7 cellular contexts compared by ENCODE assay signal in the genomic region with DNA sequence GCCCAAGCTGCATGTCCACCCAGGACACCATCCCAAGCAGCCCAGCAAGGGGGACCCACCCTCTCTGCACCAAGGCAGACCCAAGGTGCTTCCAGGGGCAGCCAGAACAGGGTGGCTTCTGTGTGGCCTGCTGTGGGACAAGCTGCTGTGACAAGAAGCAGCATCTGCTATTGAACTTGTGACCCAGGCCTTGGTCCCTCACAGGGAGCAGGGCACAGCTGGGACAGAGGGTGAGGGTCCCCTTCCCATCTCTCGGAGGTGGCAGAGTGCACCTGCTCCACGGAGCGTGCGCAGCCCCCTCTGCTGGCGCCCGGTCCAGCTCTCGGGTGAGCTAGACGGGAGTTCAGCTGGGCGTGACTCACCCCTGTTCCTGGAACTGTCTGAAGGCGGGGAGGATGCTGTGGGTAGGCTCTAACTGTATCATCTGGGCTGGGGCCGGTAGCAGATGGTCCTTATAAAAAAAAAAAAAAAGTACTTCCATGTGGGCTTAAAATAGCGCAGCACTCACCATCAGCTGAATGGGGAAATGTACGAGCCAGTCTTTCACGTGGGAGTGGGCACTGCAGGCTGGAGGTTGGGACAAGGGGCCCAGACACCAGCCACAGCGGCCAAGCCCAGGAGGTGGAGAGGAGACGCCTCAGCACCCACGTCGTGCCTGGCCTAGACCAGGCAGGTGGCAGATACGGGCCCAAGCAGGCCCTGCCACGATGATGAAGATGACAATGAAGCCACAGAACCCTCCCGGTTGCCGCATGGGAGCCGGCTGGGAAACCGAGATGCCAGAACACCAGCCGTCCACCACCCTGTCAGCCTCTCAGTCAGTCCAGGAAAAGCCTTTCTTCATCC.
DNase-seq lines count a peak whose midpoint lies in the region; ATAC-seq and TF ChIP-seq lines count a peak whose summit lies in the region.

No MANE protein-coding gene starts in this region.

- no peak for TF ChIP-seq POLR2A in stomach (IDR thresholded peaks at IDR 0.05)

- H3K14ac ChIP-seq in neuronal stem cell (ENCODE audit: low read length) = peak overlapping the region; percentile 44

- peak in 1 of 7 experiments; percentile 12 for TF ChIP-seq CTCF in stomach (IDR thresholded peaks at IDR 0.05)

- H3K36me3 ChIP-seq in neuronal stem cell (replicated peaks in 1 of 2; ENCODE audit: control insufficient read depth in 2 of 2, insufficient read depth in 2 of 2, low read length in 2 of 2) (no peaks in the 10 kb centered on the region), stomach (no peaks in the 10 kb centered on the region)

- intact Hi-C loops in stomach (cut with DNase I; ENCODE audit: low total_unique reads) = no loop called here

- peak overlapping the region; percentile 84 to 87 for H3K4me3 Mint-ChIP-seq in effector memory CD8-positive, alpha-beta T cell

- H2BK5ac ChIP-seq in neuronal stem cell (ENCODE audit: low read length) = peak overlapping the region; percentile 79

- H2BK120ac ChIP-seq in neuronal stem cell (ENCODE audit: low read depth, low read length) = no peak overlapping the region

- no peak overlapping the region for H4K8ac ChIP-seq in neuronal stem cell (ENCODE audit: low read depth, low read length)

- peak overlapping the region; percentile 94 for H3K18ac ChIP-seq in neuronal stem cell (ENCODE audit: low read length)

- H3K36me3 Mint-ChIP-seq in effector memory CD8-positive, alpha-beta T cell (ENCODE audit: insufficient read depth) = peaks cover 17% of the 10 kb centered on the region

- ATAC-seq in GM18511 (IDR thresholded peaks at IDR 0.05; ENCODE audit: unreplicated experiment) (peak; percentile 57), HG02763 (IDR thresholded peaks at IDR 0.05; ENCODE audit: unreplicated experiment) (peak; percentile 44)
- ATAC-seq in effector memory CD8-positive, alpha-beta T cell (replicated peaks) = peak; percentile 81

- no peak overlapping the region for H3K4me3 ChIP-seq in neuronal stem cell (ENCODE audit: low read length in 2 of 2)
- H3K4me3 ChIP-seq in stomach = no peak overlapping the region

- H3K9me3 ChIP-seq in neuronal stem cell (replicated peaks in 1 of 2; ENCODE audit: control insufficient read depth in 2 of 2, insufficient read depth in 1 of 2, low read depth in 1 of 2, low read length in 2 of 2) (no peaks in the 10 kb centered on the region), stomach (no peaks in the 10 kb centered on the region)

- H3K27ac ChIP-seq in neuronal stem cell (replicated peaks; ENCODE audit: low read length) (no peak overlapping the region), stomach (peak overlapping the region; percentile 45 to 82 (median 71))

- H2AFZ ChIP-seq in neuronal stem cell (ENCODE audit: low read length) = no peak overlapping the region

- peak overlapping the region; percentile 97 to 98 for H3K27ac Mint-ChIP-seq in effector memory CD8-positive, alpha-beta T cell

- WGBS in neuronal stem cell (ENCODE audit: extremely low coverage in 2 of 2, insufficient read length in 2 of 2, insufficient replicate concordance in 1 of 2), 2 donors = no CpG with 5 or more reads among the region's 25 CpGs
- 50 to 69% (median 60%) methylated on average over 25 of the region's 25 CpGs for WGBS in stomach, 5 donors

- H3K27me3 ChIP-seq in neuronal stem cell (ENCODE audit: control insufficient read depth in 3 of 3, insufficient read depth in 3 of 3, low read depth in 1 of 3, low read length in 3 of 3) = no peaks in the 10 kb centered on the region
- H3K27me3 ChIP-seq in stomach = no peaks in the 10 kb centered on the region

- no peaks in the 10 kb centered on the region for H3K9me3 Mint-ChIP-seq in effector memory CD8-positive, alpha-beta T cell

- H3K9ac ChIP-seq in neuronal stem cell (ENCODE audit: low read depth, low read length, poor library complexity) = peak overlapping the region; percentile 5

- TF ChIP-seq EP300 in stomach (IDR thresholded peaks at IDR 0.05) = no peak

- no peaks in the 10 kb centered on the region for H3K79me1 ChIP-seq in neuronal stem cell (ENCODE audit: low read depth, low read length)

- H4K91ac ChIP-seq in neuronal stem cell (ENCODE audit: low read depth, low read length, poor library complexity) = no peak overlapping the region

- peak overlapping the region; percentile 32 for H2BK15ac ChIP-seq in neuronal stem cell (ENCODE audit: low read length)

- H3K4me1 Mint-ChIP-seq in effector memory CD8-positive, alpha-beta T cell (ENCODE audit: low read depth in 2 of 2) = peaks cover 63 to 76% of the 10 kb centered on the region in 2 donors

- DNase-seq in NCI-H446 treated with DMSO at 0.1 percent for 48 hours (lab: John Stamatoyannopoulos, UW) = peak; percentile 82
- DNase-seq in activated CD4-positive, alpha-beta T cell treated with anti-CD3 and anti-CD28 coated beads, Interleukin-2, amount 50 U/mL, for 1 hour = peak; percentile 68
- peak; percentile 65 for DNase-seq in effector memory CD8-positive, alpha-beta T cell
- no peak for DNase-seq in neuronal stem cell (ENCODE audit: low spot score)
- DNase-seq in stomach = peak; percentile 61

- H2BK12ac ChIP-seq in neuronal stem cell (ENCODE audit: low read length) = peak overlapping the region; percentile 75

- H3K23ac ChIP-seq in neuronal stem cell (ENCODE audit: low read depth, low read length, poor library complexity) = peak overlapping the region; percentile 38

- H3K4me1 ChIP-seq in neuronal stem cell (ENCODE audit: control insufficient read depth in 2 of 2, insufficient read depth in 1 of 2, low read depth in 1 of 2, low read length in 2 of 2) (peaks cover 3 to 11% of the 10 kb centered on the region in 2 donors), stomach (peaks cover 9 to 36% (median 16%) of the 10 kb centered on the region in 4 donors)

- H3K27me3 Mint-ChIP-seq in effector memory CD8-positive, alpha-beta T cell = no peaks in the 10 kb centered on the region

- H3K4me2 ChIP-seq in neuronal stem cell (ENCODE audit: insufficient read depth, low read length, poor library complexity, severe bottlenecking) = no peak overlapping the region

- peak overlapping the region; percentile 84 for H3K4ac ChIP-seq in neuronal stem cell (ENCODE audit: low read length)

- peak overlapping the region; percentile 86 for H2AK5ac ChIP-seq in neuronal stem cell (ENCODE audit: low read depth, low read length)
